24 cellular contexts compared by ENCODE assay signal in the genomic region with DNA sequence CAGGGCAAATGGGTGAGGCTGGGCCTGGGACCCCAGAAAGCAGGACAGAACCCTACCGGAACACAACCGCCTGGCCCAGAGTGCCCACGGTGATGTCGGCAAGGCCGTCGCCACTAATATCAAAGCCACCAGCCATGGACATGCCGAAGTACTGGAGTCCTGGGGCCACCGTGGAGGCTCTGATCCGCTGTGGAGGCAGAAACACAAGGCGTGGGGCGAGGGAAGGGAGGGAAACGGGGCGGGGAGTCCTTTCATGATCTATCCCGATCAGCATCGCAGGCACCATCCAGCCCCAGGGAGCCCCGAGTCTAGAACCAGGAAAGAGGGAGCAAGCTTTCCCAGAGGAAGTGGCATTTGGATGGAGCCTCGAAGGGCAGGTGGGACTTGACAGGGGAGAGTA. TPM values are rescaled to one million over a fixed set of nuclear protein-coding genes. Genes with fewer than 3 reads are reported as not detected.
DNase-seq lines count a peak whose midpoint lies in the region; ATAC-seq and TF ChIP-seq lines count a peak whose summit lies in the region.
"Had no signal": no experiment of that assay in that cellular context is flagged by ENCODE, and none has a peak within 500 bp of the region (broad histone marks: within the 10 kb centered on the region; RNA-seq: fewer than 3 reads in every experiment).

No MANE protein-coding gene starts in this region.

- no peak overlapping the region for H3K4me3 Mint-ChIP-seq in activated CD4-positive, alpha-beta T cell treated with anti-CD3 and anti-CD28 coated beads, Interleukin-2, amount 10 ng/mL, durations not matched to agents 7 days and 5 days
- H3K4me3 Mint-ChIP-seq in activated naive CD8-positive, alpha-beta T cell treated with anti-CD3 and anti-CD28 coated beads, Interleukin-2, amount 10 ng/mL, durations not matched to agents 7 days and 5 days: peak overlapping the region; percentile 79
- H3K4me3 Mint-ChIP-seq: dendritic cell treated with granulocyte-macrophage colony-stimulating factor and Interleukin-4, amounts not matched to agents 40 ng/mL and 50 ng/mL, for 4 days; H9 had no signal

- H3K9me3 ChIP-seq in osteoblast (ENCODE audit: low read depth, low read length): no peaks in the 10 kb centered on the region
- H3K9me3 ChIP-seq: esophagus squamous epithelium, MG63, stomach, transverse colon had no signal

- peak overlapping the region; percentile 22; the same call in 1 of the 2 replicates for H3K4me3 ChIP-seq in Jurkat, Clone E6-1 (ENCODE audit: low read length)
- no peak overlapping the region for H3K4me3 ChIP-seq in osteoblast (ENCODE audit: insufficient read depth, low read length)
- H3K4me3 ChIP-seq: esophagus squamous epithelium, MG63, skin epidermis, stomach, transverse colon had no signal

- peak overlapping the region; percentile 54 for H3K27ac Mint-ChIP-seq in activated CD4-positive, alpha-beta T cell treated with anti-CD3 and anti-CD28 coated beads, Interleukin-2, amount 10 ng/mL, durations not matched to agents 7 days and 5 days
- peak overlapping the region; percentile 83 for H3K27ac Mint-ChIP-seq in activated naive CD8-positive, alpha-beta T cell treated with anti-CD3 and anti-CD28 coated beads, Interleukin-2, amount 10 ng/mL, durations not matched to agents 7 days and 5 days
- H3K27ac Mint-ChIP-seq: dendritic cell treated with granulocyte-macrophage colony-stimulating factor and Interleukin-4, amounts not matched to agents 40 ng/mL and 50 ng/mL, for 4 days; H9 had no signal

- H3K36me3 Mint-ChIP-seq in activated CD4-positive, alpha-beta T cell treated with anti-CD3 and anti-CD28 coated beads, Interleukin-2, amount 10 ng/mL, durations not matched to agents 7 days and 5 days (ENCODE audit: low read depth): no peaks in the 10 kb centered on the region
- no peaks in the 10 kb centered on the region for H3K36me3 Mint-ChIP-seq in activated naive CD8-positive, alpha-beta T cell treated with anti-CD3 and anti-CD28 coated beads, Interleukin-2, amount 10 ng/mL, durations not matched to agents 7 days and 5 days

- POLR2A ChIA-PET in activated CD4-positive, alpha-beta T cell treated with anti-CD3 and anti-CD28 coated beads, Interleukin-2, amount 10 ng/mL, durations not matched to agents 7 days and 5 days (lab: Charles Lee): interaction anchor here (0.6 kb wide), 1 partner anchor 84 kb away, joined by 5 read pairs; no protein-coding TSS in a partner anchor
- POLR2A ChIA-PET in activated naive CD8-positive, alpha-beta T cell treated with anti-CD3 and anti-CD28 coated beads, Interleukin-2, amount 10 ng/mL, durations not matched to agents 7 days and 5 days (lab: Charles Lee): interaction anchor here (1.5 to 3.0 kb wide), 3 partner anchors 11 to 19 kb away, joined by 4 to 17 read pairs (median 7); no protein-coding TSS in a partner anchor

- H2AFZ ChIP-seq in osteoblast (ENCODE audit: low read length): no peak overlapping the region

- CTCF ChIA-PET in activated CD4-positive, alpha-beta T cell treated with anti-CD3 and anti-CD28 coated beads, Interleukin-2, amount 10 ng/mL, durations not matched to agents 7 days and 5 days (lab: Charles Lee): interaction anchor here (1.3 to 5.6 kb wide), 4 partner anchors 11 to 96 kb away, joined by 3 to 42 read pairs (median 11); no protein-coding TSS in a partner anchor

- no peaks in the 10 kb centered on the region for H4K20me1 ChIP-seq in osteoblast (ENCODE audit: insufficient read depth, low read length)

- H3K4me1 ChIP-seq in osteoblast (ENCODE audit: insufficient read depth, low read length): no peaks in the 10 kb centered on the region

- TF ChIP-seq CTCF in osteoblast (IDR thresholded peaks at IDR 0.05; ENCODE audit: extremely low read depth, low read depth, low read length): no peak

- H3K4me1 Mint-ChIP-seq in activated CD4-positive, alpha-beta T cell treated with anti-CD3 and anti-CD28 coated beads, Interleukin-2, amount 10 ng/mL, durations not matched to agents 7 days and 5 days: peaks cover 44% of the 10 kb centered on the region
- H3K4me1 Mint-ChIP-seq in activated naive CD8-positive, alpha-beta T cell treated with anti-CD3 and anti-CD28 coated beads, Interleukin-2, amount 10 ng/mL, durations not matched to agents 7 days and 5 days: peaks cover 20% of the 10 kb centered on the region

- no peak overlapping the region for H3K27ac ChIP-seq in osteoblast (ENCODE audit: low read depth, low read length)
- H3K27ac ChIP-seq: esophagus squamous epithelium, transverse colon had no signal

- DNase-seq in activated CD4-positive, alpha-beta T cell treated with anti-CD3 and anti-CD28 coated beads, Interleukin-2, amount 10 ng/mL, durations not matched to agents 7 days and 5 days: no peak
- DNase-seq in activated CD4-positive, alpha-beta T cell treated with anti-CD3 and anti-CD28 coated beads for 4 hours: no peak
- no peak for DNase-seq in Jurkat, Clone E6-1 (ENCODE audit: low read depth, low spot score)
- no peak for DNase-seq in activated naive CD8-positive, alpha-beta T cell treated with anti-CD3 and anti-CD28 coated beads, Interleukin-2, amount 10 ng/mL, durations not matched to agents 7 days and 5 days
- DNase-seq in osteoblast (ENCODE audit: insufficient read length, low spot score, missing footprints) (peak; percentile 64), SIG-M5 (lab: John Stamatoyannopoulos, UW) (no peak)
- DNase-seq: AML-193, COR-L47, esophagus squamous epithelium, foreskin melanocyte, H9, mesendoderm, MG63, NCI-H2029, NCI-H69, stomach, SW 1271 had no signal

- peaks cover 2% of the 10 kb centered on the region for H3K27me3 Mint-ChIP-seq in activated CD4-positive, alpha-beta T cell treated with anti-CD3 and anti-CD28 coated beads, Interleukin-2, amount 10 ng/mL, durations not matched to agents 7 days and 5 days
- peaks cover 23% of the 10 kb centered on the region for H3K27me3 Mint-ChIP-seq in activated naive CD8-positive, alpha-beta T cell treated with anti-CD3 and anti-CD28 coated beads, Interleukin-2, amount 10 ng/mL, durations not matched to agents 7 days and 5 days
- H3K27me3 Mint-ChIP-seq: dendritic cell treated with granulocyte-macrophage colony-stimulating factor and Interleukin-4, amounts not matched to agents 40 ng/mL and 50 ng/mL, for 4 days had no signal

- H3K4me2 ChIP-seq in osteoblast (ENCODE audit: insufficient read depth, low read length): no peak overlapping the region

- H3K27me3 ChIP-seq in osteoblast (ENCODE audit: insufficient read depth, low read length): no peaks in the 10 kb centered on the region
- H3K27me3 ChIP-seq: MG63, transverse colon had no signal

- H3K36me3 ChIP-seq in osteoblast (ENCODE audit: insufficient read depth, low read length): no peaks in the 10 kb centered on the region
- H3K36me3 ChIP-seq: esophagus squamous epithelium, MG63, stomach, transverse colon had no signal

- no peaks in the 10 kb centered on the region for H3K9me3 Mint-ChIP-seq in activated CD4-positive, alpha-beta T cell treated with anti-CD3 and anti-CD28 coated beads, Interleukin-2, amount 10 ng/mL, durations not matched to agents 7 days and 5 days
- H3K9me3 Mint-ChIP-seq in activated naive CD8-positive, alpha-beta T cell treated with anti-CD3 and anti-CD28 coated beads, Interleukin-2, amount 10 ng/mL, durations not matched to agents 7 days and 5 days: no peaks in the 10 kb centered on the region
- H3K9me3 Mint-ChIP-seq: dendritic cell treated with granulocyte-macrophage colony-stimulating factor and Interleukin-4, amounts not matched to agents 40 ng/mL and 50 ng/mL, for 4 days; H9 had no signal

- H3K79me2 ChIP-seq in osteoblast (ENCODE audit: insufficient read depth, low read length): no peaks in the 10 kb centered on the region

- ATAC-seq in activated naive CD8-positive, alpha-beta T cell treated with anti-CD3 and anti-CD28 coated beads, Interleukin-2, amount 10 ng/mL, durations not matched to agents 7 days and 5 days (ENCODE audit: low read depth): no peak
- no peak for ATAC-seq in GM21360 (IDR thresholded peaks at IDR 0.05; ENCODE audit: unreplicated experiment)
- ATAC-seq in GM21576 (IDR thresholded peaks at IDR 0.05; ENCODE audit: unreplicated experiment): no peak
- ATAC-seq: left lobe of liver, Panc1 had no signal

RNA-seq across cellular contexts. Expression of gene HASPIN, which starts 26.6 kb away (rescaled TPM):
- total RNA-seq in activated CD4-positive, alpha-beta T cell treated with anti-CD3 and anti-CD28 coated beads, Interleukin-2, amount 10 ng/mL, durations not matched to agents 7 days and 5 days: 10 to 100 TPM; 27.6 to 31.2 TPM
- 16.1 TPM for polyA plus RNA-seq in Jurkat, Clone E6-1 (2012; ENCODE audit: insufficient read depth, insufficient read length)
- total RNA-seq in activated naive CD8-positive, alpha-beta T cell treated with anti-CD3 and anti-CD28 coated beads, Interleukin-2, amount 10 ng/mL, durations not matched to agents 7 days and 5 days: 10 to 100 TPM; 17.5 to 21.4 TPM
- 1.4 and 1.5 TPM in 2 replicates for total RNA-seq in osteoblast

RNA-seq across cellular contexts. Expression of gene ITGAE, which starts 50.7 kb away (rescaled TPM):
- total RNA-seq in activated CD4-positive, alpha-beta T cell treated with anti-CD3 and anti-CD28 coated beads, Interleukin-2, amount 10 ng/mL, durations not matched to agents 7 days and 5 days: 10 to 100 TPM; 18.3 to 20.9 TPM
- polyA plus RNA-seq in Jurkat, Clone E6-1 (2012; ENCODE audit: insufficient read depth, insufficient read length): 51.6 TPM
- 10 to 100 TPM; 48.1 to 52.0 TPM for total RNA-seq in activated naive CD8-positive, alpha-beta T cell treated with anti-CD3 and anti-CD28 coated beads, Interleukin-2, amount 10 ng/mL, durations not matched to agents 7 days and 5 days
- 10.5 and 12.4 TPM in 2 replicates for total RNA-seq in osteoblast

RNA-seq across cellular contexts. Expression of gene P2RX5, which starts 54.3 kb away (rescaled TPM):
- 10 to 100 TPM; 33.6 to 39.4 TPM for total RNA-seq in activated CD4-positive, alpha-beta T cell treated with anti-CD3 and anti-CD28 coated beads, Interleukin-2, amount 10 ng/mL, durations not matched to agents 7 days and 5 days
- polyA plus RNA-seq in Jurkat, Clone E6-1 (2012; ENCODE audit: insufficient read depth, insufficient read length): 54.5 TPM
- total RNA-seq in activated naive CD8-positive, alpha-beta T cell treated with anti-CD3 and anti-CD28 coated beads, Interleukin-2, amount 10 ng/mL, durations not matched to agents 7 days and 5 days: 10 to 100 TPM; 17.2 to 19.0 TPM
- total RNA-seq in osteoblast: 0.36 TPM in 1 of 2 replicates, not detected in the other
- total RNA-seq: left lobe of liver had no signal

Comparison
In these comparisons a context has a peak if more than half of its experiments do, and no peak if none do; other contexts are left out.
1. RNA of gene P2RX5, which starts 54.3 kb away (total RNA-seq): 33.6 to 39.4 TPM in activated CD4-positive, alpha-beta T cell treated with anti-CD3 and anti-CD28 coated beads, Interleukin-2, amount 10 ng/mL, durations not matched to agents 7 days and 5 days and 17.2 to 19.0 TPM in activated naive CD8-positive, alpha-beta T cell treated with anti-CD3 and anti-CD28 coated beads, Interleukin-2, amount 10 ng/mL, durations not matched to agents 7 days and 5 days; 0.36 TPM in osteoblast; every median in the first group is over 10 times any median in the second.